ENCODE assay signal across 8 cellular contexts in genomic region chrX:48597353-48598264, GRCh38. TPM values are rescaled to one million over a fixed set of nuclear protein-coding genes. Genes with fewer than 3 reads are reported as not detected.
DNase-seq lines count a peak whose midpoint lies in the region; ATAC-seq and TF ChIP-seq lines count a peak whose summit lies in the region.

Gene WDR13, plus strand, starts transcription at chrX:48597492. Its CDS starts 505 bp downstream, at chrX:48597997.

- H3K4me1 ChIP-seq in thoracic aorta (ENCODE audit: control insufficient read depth in 1 of 2, low read depth in 2 of 2): peaks cover 5 to 7% of the 10 kb centered on the region in 2 donors

- intact Hi-C loops in head of caudate nucleus (cut with DNase I): loop anchor here (10.0 kb wide), 1 partner anchor 123 kb away; the partner anchor contains the start of genes FTSJ1 and SLC38A5

- H3K36me3 ChIP-seq in GM06990 (ENCODE audit: control insufficient read depth, insufficient read depth, low read length): peaks cover 2% of the 10 kb centered on the region
- H3K36me3 ChIP-seq in thoracic aorta: peaks cover 21% of the 10 kb centered on the region

- H3K27me3 Mint-ChIP-seq in osteocyte (ENCODE audit: unreplicated experiment): no peaks in the 10 kb centered on the region

- TF ChIP-seq CTCF in GM06990 (IDR thresholded peaks at IDR 0.05; ENCODE audit: insufficient read depth, low read length, poor library complexity, severe bottlenecking): no peak
- no peak for TF ChIP-seq CTCF in osteocyte (IDR thresholded peaks at IDR 0.05)
- TF ChIP-seq CTCF in thoracic aorta (IDR thresholded peaks at IDR 0.05): no peak

- peak within 1 kb of the TSS; percentile 93 for H3K4me3 Mint-ChIP-seq in osteocyte (ENCODE audit: unreplicated experiment)

- DNase-seq in GM06990 (ENCODE audit: extremely low read depth, insufficient read length): peak; percentile 94
- DNase-seq in NCI-H1417 treated with DMSO at 0.1 percent for 48 hours (lab: John Stamatoyannopoulos, UW): peak; percentile 62
- peak; percentile 36 to 77 for DNase-seq in SW 1271 (lab: John Stamatoyannopoulos, UW)
- DNase-seq in activated naive CD8-positive, alpha-beta T cell treated with anti-CD3 and anti-CD28 coated beads, Interleukin-2, amount 50 U/mL, for 16 hours (ENCODE audit: low read depth, low spot score): peak; percentile 67
- DNase-seq in head of caudate nucleus: peak; percentile 80 to 95 (median 88)
- DNase-seq in osteocyte (ENCODE audit: extremely low spot score, unreplicated experiment): peak; percentile 98
- peak; percentile 70 for DNase-seq in thoracic aorta (ENCODE audit: low spot score)

- peak; percentile 68 for ATAC-seq in HG02610 (IDR thresholded peaks at IDR 0.05; ENCODE audit: unreplicated experiment)
- ATAC-seq in thoracic aorta (ENCODE audit: insufficient number of reproducible peaks, low FRiP score, low read depth): peak; percentile 95

- peaks cover 4% of the 10 kb centered on the region for H3K36me3 Mint-ChIP-seq in osteocyte (ENCODE audit: unreplicated experiment)

- peaks cover 3% of the 10 kb centered on the region for H3K4me1 Mint-ChIP-seq in osteocyte (ENCODE audit: unreplicated experiment)

- H3K9me3 ChIP-seq in thoracic aorta: no peaks in the 10 kb centered on the region

- peak within 1 kb of the TSS; percentile 100 for H3K27ac Mint-ChIP-seq in osteocyte (ENCODE audit: unreplicated experiment)

- peaks cover 3% of the 10 kb centered on the region for H3K9me3 Mint-ChIP-seq in osteocyte (ENCODE audit: unreplicated experiment)

- H3K4me3 ChIP-seq in GM06990 (replicated peaks; ENCODE audit: low read depth, low read length): peak within 1 kb of the TSS; percentile 89
- H3K4me3 ChIP-seq in thoracic aorta: peak within 1 kb of the TSS; percentile 87

- H3K27me3 ChIP-seq in GM06990 (replicated peaks; ENCODE audit: control insufficient read depth, insufficient read depth, low read length) (no peaks in the 10 kb centered on the region), thoracic aorta (replicated peaks; ENCODE audit: insufficient read depth) (no peaks in the 10 kb centered on the region)

- H3K27ac ChIP-seq in thoracic aorta: peak within 1 kb of the TSS; percentile 90 to 96

RNA-seq across cellular contexts. Expression of gene WDR13, which starts in this region (rescaled TPM):
- 89.9 and 97.8 TPM in 2 replicates for total RNA-seq in osteocyte
- 100 to 1,000 TPM; 119 to 145 TPM for total RNA-seq in thoracic aorta

Comparison
In these comparisons a context has a peak if more than half of its experiments do, and no peak if none do; other contexts are left out.
1. Peak in every context shown above with its lines: DNase-seq, ATAC-seq, H3K4me3 ChIP-seq and H3K27ac ChIP-seq.